ENCODE assay signal across 8 cellular contexts in genomic region chr5:141821430-141821925, GRCh38. TPM values are rescaled to one million over a fixed set of nuclear protein-coding genes. Genes with fewer than 3 reads are reported as not detected.
DNase-seq lines count a peak whose midpoint lies in the region; ATAC-seq and TF ChIP-seq lines count a peak whose summit lies in the region.

No MANE protein-coding gene starts in this region.

- no peak overlapping the region for H3K27ac ChIP-seq in colonic mucosa

- no peaks in the 10 kb centered on the region for H3K9me3 Mint-ChIP-seq in activated T-helper 2 cell treated with anti-CD3 and anti-CD28 coated beads, Interferon-gamma antibody, Interleukin-2, Interleukin-4, amounts not matched to agents 10 μg/mL and 5 μg/mL and 100 μg/mL, durations not matched to agents 14 hours and 24 hours and 36 hours

- no peak overlapping the region for H3K9ac ChIP-seq in colonic mucosa (ENCODE audit: low read depth in 2 of 2, low read length in 2 of 2)

- no peaks in the 10 kb centered on the region for H3K4me1 Mint-ChIP-seq in activated T-helper 2 cell treated with anti-CD3 and anti-CD28 coated beads, Interferon-gamma antibody, Interleukin-2, Interleukin-4, amounts not matched to agents 10 μg/mL and 5 μg/mL and 100 μg/mL, durations not matched to agents 14 hours and 24 hours and 36 hours (ENCODE audit: low read depth)

- no peak overlapping the region for H3K4me3 Mint-ChIP-seq in activated T-helper 2 cell treated with anti-CD3 and anti-CD28 coated beads, Interferon-gamma antibody, Interleukin-2, Interleukin-4, amounts not matched to agents 10 μg/mL and 5 μg/mL and 100 μg/mL, durations not matched to agents 14 hours and 24 hours and 36 hours (ENCODE audit: low read depth)

- no peak overlapping the region for H3K27ac Mint-ChIP-seq in activated T-helper 2 cell treated with anti-CD3 and anti-CD28 coated beads, Interferon-gamma antibody, Interleukin-2, Interleukin-4, amounts not matched to agents 10 μg/mL and 5 μg/mL and 100 μg/mL, durations not matched to agents 14 hours and 24 hours and 36 hours

- H3K27me3 ChIP-seq in colonic mucosa = no peaks in the 10 kb centered on the region

- DNase-seq in DMS 273 (lab: John Stamatoyannopoulos, UW; ENCODE audit: unreplicated experiment) (peak; percentile 79), NCI-H446 treated with DMSO at 0.1 percent for 48 hours (lab: John Stamatoyannopoulos, UW) (peak; percentile 98), epidermal melanocyte (ENCODE audit: insufficient read length, low spot score) (peak; percentile 64), nucleus accumbens (lab: John Stamatoyannopoulos, UW) (peak in 40 of 56 donors; percentile 24 to 89 (median 62)), colonic mucosa (no peak)
- DNase-seq in activated T-helper 2 cell treated with anti-CD3 and anti-CD28 coated beads, Interferon-gamma antibody, Interleukin-2, Interleukin-4, amounts not matched to agents 10 μg/mL and 5 μg/mL and 100 μg/mL, durations not matched to agents 14 hours and 24 hours and 36 hours (ENCODE audit: low spot score) = no peak

- H3K36me3 Mint-ChIP-seq in activated T-helper 2 cell treated with anti-CD3 and anti-CD28 coated beads, Interferon-gamma antibody, Interleukin-2, Interleukin-4, amounts not matched to agents 10 μg/mL and 5 μg/mL and 100 μg/mL, durations not matched to agents 14 hours and 24 hours and 36 hours (ENCODE audit: low read depth) = no peaks in the 10 kb centered on the region

- intact Hi-C loops in activated T-helper 2 cell treated with anti-CD3 and anti-CD28 coated beads, Interferon-gamma antibody, Interleukin-2, Interleukin-4, amounts not matched to agents 10 μg/mL and 5 μg/mL and 100 μg/mL, durations not matched to agents 14 hours and 24 hours and 36 hours (cut with micrococcal nuclease) = no loop called here
- intact Hi-C loops in colonic mucosa (cut with DNase I) = no loop called here

- H3K9me3 ChIP-seq in colonic mucosa = no peaks in the 10 kb centered on the region

- no peak overlapping the region for H3K4me3 ChIP-seq in colonic mucosa

- peaks cover 28% of the 10 kb centered on the region for H3K27me3 Mint-ChIP-seq in activated T-helper 2 cell treated with anti-CD3 and anti-CD28 coated beads, Interferon-gamma antibody, Interleukin-2, Interleukin-4, amounts not matched to agents 10 μg/mL and 5 μg/mL and 100 μg/mL, durations not matched to agents 14 hours and 24 hours and 36 hours (ENCODE audit: low read depth)

- no peaks in the 10 kb centered on the region for H3K4me1 ChIP-seq in colonic mucosa

- TF ChIP-seq CTCF in colonic mucosa (IDR thresholded peaks at IDR 0.05) = no peak

- ATAC-seq in HG02870 (IDR thresholded peaks at IDR 0.05; ENCODE audit: unreplicated experiment) = no peak
- no peak for ATAC-seq in HG02884 (IDR thresholded peaks at IDR 0.05; ENCODE audit: unreplicated experiment)

- no peaks in the 10 kb centered on the region for H3K36me3 ChIP-seq in colonic mucosa

RNA-seq across cellular contexts. Expression of gene PCDH1, which starts 56.7 kb away (rescaled TPM):
- not detected in 2 replicates for total RNA-seq in activated T-helper 2 cell treated with anti-CD3 and anti-CD28 coated beads, Interferon-gamma antibody, Interleukin-2, Interleukin-4, amounts not matched to agents 10 μg/mL and 5 μg/mL and 100 μg/mL, durations not matched to agents 14 hours and 24 hours and 36 hours
- total RNA-seq in colonic mucosa = 100 to 1,000 TPM in 1 of 2 donors, 10 to 100 TPM in 1; 97.3 to 105 TPM

Comparison
In these comparisons a context has a peak if more than half of its experiments do, and no peak if none do; other contexts are left out.
1. DNase-seq: peak in DMS 273 (single experiment), NCI-H446 treated with DMSO at 0.1 percent for 48 hours (single experiment), epidermal melanocyte (single experiment) and nucleus accumbens (40 of 56); none in activated T-helper 2 cell treated with anti-CD3 and anti-CD28 coated beads, Interferon-gamma antibody, Interleukin-2, Interleukin-4, amounts not matched to agents 10 μg/mL and 5 μg/mL and 100 μg/mL, durations not matched to agents 14 hours and 24 hours and 36 hours (single experiment) and colonic mucosa (single experiment).
2. RNA of gene PCDH1, which starts 56.7 kb away (total RNA-seq): 97.3 to 105 TPM in colonic mucosa; not detected in activated T-helper 2 cell treated with anti-CD3 and anti-CD28 coated beads, Interferon-gamma antibody, Interleukin-2, Interleukin-4, amounts not matched to agents 10 μg/mL and 5 μg/mL and 100 μg/mL, durations not matched to agents 14 hours and 24 hours and 36 hours; every median in the first group is over 10 times any median in the second.